8 cellular contexts compared by ENCODE assay signal in the genomic region with DNA sequence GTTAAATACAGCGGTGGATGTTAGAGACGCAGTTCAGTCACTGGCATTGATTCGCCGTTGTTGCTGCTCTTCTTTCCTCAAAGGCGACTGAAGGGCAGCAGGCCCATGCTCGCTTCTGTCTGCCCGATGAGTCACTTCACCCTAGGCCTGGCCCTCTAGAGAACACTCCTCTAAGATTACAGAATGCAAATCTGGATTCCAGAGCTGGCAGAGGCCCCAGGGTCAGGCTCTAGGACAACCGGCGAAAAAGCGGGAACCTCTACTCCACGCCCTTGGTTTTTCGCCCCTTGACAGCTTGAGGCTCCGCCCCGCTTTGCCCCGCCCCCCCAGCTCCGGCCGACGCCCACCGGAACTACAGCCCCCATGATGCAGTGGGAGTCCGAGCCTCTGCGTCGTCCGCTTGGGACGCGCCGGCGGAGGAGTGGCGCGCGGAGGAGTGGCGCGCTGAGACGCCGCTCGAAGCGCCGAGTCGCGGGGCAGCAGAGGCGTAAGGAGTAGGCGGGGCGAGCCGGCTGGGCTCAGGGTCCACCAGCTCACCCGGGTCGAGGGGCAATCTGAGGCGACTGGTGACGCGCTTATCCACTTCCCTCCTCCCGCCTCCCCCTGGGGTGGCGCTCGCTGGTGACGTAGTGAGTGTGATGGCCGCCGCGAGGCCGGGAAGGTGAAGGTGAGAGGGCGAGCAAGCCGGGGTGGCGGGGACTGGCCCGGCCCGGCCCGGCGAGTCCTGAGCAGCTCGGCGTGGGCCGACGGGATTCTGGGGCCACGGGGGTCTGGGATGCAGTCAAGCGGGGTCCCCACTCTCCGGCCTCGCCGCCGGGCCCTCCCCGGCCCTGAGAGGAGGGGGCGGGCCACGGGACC. TPM values are rescaled to one million over a fixed set of nuclear protein-coding genes. Genes with fewer than 3 reads are reported as not detected.
DNase-seq lines count a peak whose midpoint lies in the region; ATAC-seq and TF ChIP-seq lines count a peak whose summit lies in the region.

TSS of gene MFN2 (plus strand) at position 627 of the 858 bp plus-strand sequence. CDS start 8,725 bp downstream, outside the sequence.

- peaks cover 23% of the 10 kb centered on the region for H3K36me3 Mint-ChIP-seq in T-helper 2 cell treated with Interferon-gamma antibody and Interleukin-4, amounts not matched to agents 5 μg/mL and 100 μg/mL, for 36 hours (ENCODE audit: low read depth)

- peak in 1 of 2 donors; percentile 18 for TF ChIP-seq POLR2A in vagina (IDR thresholded peaks at IDR 0.05)

- no peaks in the 10 kb centered on the region for H3K27me3 ChIP-seq in ascending aorta
- no peaks in the 10 kb centered on the region for H3K27me3 ChIP-seq in right cardiac atrium (ENCODE audit: control insufficient read depth, insufficient read depth)
- H3K27me3 ChIP-seq in vagina = no peaks in the 10 kb centered on the region

- intact Hi-C loops in ascending aorta (cut with DNase I) = loop anchor here (1.0 to 5.0 kb wide), 5 partner anchors 39 to 174 kb away; partner anchors contain the start of genes CLCN6, MIIP and PLOD1
- intact Hi-C loops in right cardiac atrium (cut with DNase I) = loop anchor here in 2 of 4 donors (5.0 to 10.0 kb wide), 2 partner anchors 38 to 145 kb away; no protein-coding TSS in a partner anchor
- intact Hi-C loops in vagina (cut with DNase I) = loop anchor here (2.0 kb wide), 1 partner anchor 45 kb away; the partner anchor contains the start of gene PLOD1

- DNase-seq in NCI-H1930 (lab: John Stamatoyannopoulos, UW) (peak; percentile 94 to 96), ascending aorta (ENCODE audit: low spot score in 2 of 2) (peak; percentile 87 to 97), right cardiac atrium (peak; percentile 98 to 99 (median 98)), putamen (ENCODE audit: low spot score) (peak; percentile 95), vagina (ENCODE audit: extremely low spot score in 2 of 2) (peak in 1 of 2 donors; percentile 99)
- peak; percentile 94 for DNase-seq in T-helper 2 cell treated with Interferon-gamma antibody and Interleukin-4, amounts not matched to agents 5 μg/mL and 100 μg/mL, for 36 hours (ENCODE audit: low spot score)

- ATAC-seq in GM18502 (IDR thresholded peaks at IDR 0.05; ENCODE audit: poor library complexity, unreplicated experiment) = peak; percentile 91
- ATAC-seq in HG02970 (IDR thresholded peaks at IDR 0.05; ENCODE audit: low FRiP score, unreplicated experiment) = peak; percentile 89
- ATAC-seq in right cardiac atrium = peak; percentile 95 to 96

- H3K4me1 ChIP-seq in ascending aorta (peaks cover 0 to 11% of the 10 kb centered on the region in 2 donors), right cardiac atrium (ENCODE audit: control insufficient read depth, insufficient read depth, low read length) (peaks cover 10% of the 10 kb centered on the region), vagina (peaks cover 46% of the 10 kb centered on the region)

- under 1% methylated on average over 76 of the region's 76 CpGs for WGBS in right cardiac atrium

- no peak for TF ChIP-seq CTCF in ascending aorta (IDR thresholded peaks at IDR 0.05)
- no peak for TF ChIP-seq CTCF in vagina (IDR thresholded peaks at IDR 0.05)

- H3K4me3 Mint-ChIP-seq in T-helper 2 cell treated with Interferon-gamma antibody and Interleukin-4, amounts not matched to agents 5 μg/mL and 100 μg/mL, for 36 hours = peak within 1 kb of the TSS; percentile 92

- H3K9me3 ChIP-seq in ascending aorta (no peaks in the 10 kb centered on the region), right cardiac atrium (ENCODE audit: control insufficient read depth, low read length) (no peaks in the 10 kb centered on the region), vagina (no peaks in the 10 kb centered on the region)

- no peaks in the 10 kb centered on the region for H3K9me3 Mint-ChIP-seq in T-helper 2 cell treated with Interferon-gamma antibody and Interleukin-4, amounts not matched to agents 5 μg/mL and 100 μg/mL, for 36 hours

- H3K4me1 Mint-ChIP-seq in T-helper 2 cell treated with Interferon-gamma antibody and Interleukin-4, amounts not matched to agents 5 μg/mL and 100 μg/mL, for 36 hours (ENCODE audit: low read depth) = peaks cover 30% of the 10 kb centered on the region

- H3K27ac ChIP-seq in ascending aorta (peak within 1 kb of the TSS; percentile 89 to 95), right cardiac atrium (ENCODE audit: low read length) (peak within 1 kb of the TSS; percentile 94), vagina (peak within 1 kb of the TSS; percentile 96)

- peak within 1 kb of the TSS; percentile 91 to 92 for H3K4me3 ChIP-seq in ascending aorta
- peak within 1 kb of the TSS; percentile 78 for H3K4me3 ChIP-seq in right cardiac atrium (ENCODE audit: low read length)
- H3K4me3 ChIP-seq in vagina = peak within 1 kb of the TSS; percentile 90 to 96

- H3K27ac Mint-ChIP-seq in T-helper 2 cell treated with Interferon-gamma antibody and Interleukin-4, amounts not matched to agents 5 μg/mL and 100 μg/mL, for 36 hours = peak within 1 kb of the TSS; percentile 98

- no peaks in the 10 kb centered on the region for H3K27me3 Mint-ChIP-seq in T-helper 2 cell treated with Interferon-gamma antibody and Interleukin-4, amounts not matched to agents 5 μg/mL and 100 μg/mL, for 36 hours (ENCODE audit: low read depth)

- H3K36me3 ChIP-seq in ascending aorta = peaks cover 20 to 38% of the 10 kb centered on the region in 2 donors
- peaks cover 0 to 28% of the 10 kb centered on the region in 2 donors for H3K36me3 ChIP-seq in vagina

RNA-seq across cellular contexts. Expression of gene MFN2, which starts in this region (rescaled TPM):
- total RNA-seq in ascending aorta = 85.6 TPM
- 100 to 1,000 TPM; 386 to 449 (median 419) TPM for total RNA-seq in right cardiac atrium
- 237 TPM for polyA plus RNA-seq in right cardiac atrium
- 61.6 TPM for total RNA-seq in vagina
